ENCODE assay signal across 29 cellular contexts in genomic region chr1:216843426-216843825, GRCh38.
DNase-seq lines count a peak whose midpoint lies in the region; ATAC-seq, FAIRE-seq and TF ChIP-seq lines count a peak whose summit lies in the region.
"Had no signal": no experiment of that assay in that cellular context is flagged by ENCODE, and none has a peak within 500 bp of the region (broad histone marks: within the 10 kb centered on the region; RNA-seq: fewer than 3 reads in every experiment).

No MANE protein-coding gene starts in this region.

- H3K27me3 Mint-ChIP-seq in activated T-helper 1 cell treated with anti-CD3 and anti-CD28 coated beads, Interleukin-12 subunit alpha, Interleukin-12 subunit beta, Interleukin-2, Interleukin-4 antibody, amounts not matched to agents 30 ng/mL and 10 ng/mL and 1 ng/mL, durations not matched to agents 14 hours and 24 hours and 36 hours (ENCODE audit: insufficient read depth), result no peaks in the 10 kb centered on the region
- H3K27me3 Mint-ChIP-seq: CD4-positive, alpha-beta memory T cell; CD4-positive, CD25-positive, alpha-beta regulatory T cell; CD8-positive, alpha-beta memory T cell had no signal

- peak; percentile 86 for DNase-seq in D341Med (ENCODE audit: low spot score)
- DNase-seq in D721Med (ENCODE audit: insufficient read length, low spot score), result peak; percentile 40
- peak; percentile 74 for DNase-seq in NCI-H524 treated with DMSO at 0.1 percent for 48 hours (lab: John Stamatoyannopoulos, UW)
- DNase-seq in NCI-H82 treated with DMSO at 0.1 percent for 48 hours (lab: John Stamatoyannopoulos, UW; ENCODE audit: unreplicated experiment), result peak; percentile 96
- no peak for DNase-seq in HepG2 (ENCODE audit: low spot score)
- DNase-seq in activated T-helper 1 cell treated with anti-CD3 and anti-CD28 coated beads, Interleukin-12 subunit alpha, Interleukin-12 subunit beta, Interleukin-2, Interleukin-4 antibody, amounts not matched to agents 30 ng/mL and 10 ng/mL and 1 ng/mL, durations not matched to agents 14 hours and 24 hours and 36 hours (ENCODE audit: low spot score), result no peak
- DNase-seq: 8988T; ACHN; BE2C; C1 segment of cervical spinal cord; CD4-positive, alpha-beta memory T cell; CD4-positive, CD25-positive, alpha-beta regulatory T cell; CD8-positive, alpha-beta memory T cell; COR-L47; DMS 273 treated with DMSO at 0.1 percent for 48 hours; DMS153; DMS53; DMS79; DND-41; EL; GDM1 had no signal

- no peaks in the 10 kb centered on the region for H3K4me1 Mint-ChIP-seq in activated T-helper 1 cell treated with anti-CD3 and anti-CD28 coated beads, Interleukin-12 subunit alpha, Interleukin-12 subunit beta, Interleukin-2, Interleukin-4 antibody, amounts not matched to agents 30 ng/mL and 10 ng/mL and 1 ng/mL, durations not matched to agents 14 hours and 24 hours and 36 hours (ENCODE audit: low read depth)
- H3K4me1 Mint-ChIP-seq: CD14-positive monocyte; CD4-positive, alpha-beta memory T cell; CD4-positive, CD25-positive, alpha-beta regulatory T cell; CD8-positive, alpha-beta memory T cell had no signal

- peaks cover 4% of the 10 kb centered on the region for H3K9me3 Mint-ChIP-seq in activated T-helper 1 cell treated with anti-CD3 and anti-CD28 coated beads, Interleukin-12 subunit alpha, Interleukin-12 subunit beta, Interleukin-2, Interleukin-4 antibody, amounts not matched to agents 30 ng/mL and 10 ng/mL and 1 ng/mL, durations not matched to agents 14 hours and 24 hours and 36 hours

- intact Hi-C loops in HepG2 (cut with micrococcal nuclease; ENCODE audit: unreplicated experiment), result no loop called here
- intact Hi-C loops in activated T-helper 1 cell treated with anti-CD3 and anti-CD28 coated beads, Interleukin-12 subunit alpha, Interleukin-12 subunit beta, Interleukin-2, Interleukin-4 antibody, amounts not matched to agents 30 ng/mL and 10 ng/mL and 1 ng/mL, durations not matched to agents 14 hours and 24 hours and 36 hours (cut with micrococcal nuclease), result no loop called here

- in situ Hi-C loops in HepG2 (cut with HindIII; ENCODE audit: extremely low pct_ligation_motif_present, low pct_unique_long_range_greater_than_20kb), result no loop called here

- TF ChIP-seq EP300 in HepG2 (IDR thresholded peaks at IDR 0.05; ENCODE audit: low read depth in 2 of 2, low read length in 2 of 2) (no peak), HepG2 (CRISPR knock-in tag; IDR thresholded peaks at IDR 0.05; ENCODE audit: borderline replicate concordance) (no peak)

- H3K27ac ChIP-seq in HepG2 (ENCODE audit: extremely low read length, insufficient read depth, low read length), result no peak overlapping the region
- H3K27ac ChIP-seq: BLaER1 had no signal

- TF ChIP-seq RAD21 in HepG2 (CRISPR knock-in tag; IDR thresholded peaks at IDR 0.05), result no peak

- H3K4me3 Mint-ChIP-seq in activated T-helper 1 cell treated with anti-CD3 and anti-CD28 coated beads, Interleukin-12 subunit alpha, Interleukin-12 subunit beta, Interleukin-2, Interleukin-4 antibody, amounts not matched to agents 30 ng/mL and 10 ng/mL and 1 ng/mL, durations not matched to agents 14 hours and 24 hours and 36 hours, result no peak overlapping the region
- H3K4me3 Mint-ChIP-seq: CD14-positive monocyte; CD4-positive, alpha-beta memory T cell; CD4-positive, CD25-positive, alpha-beta regulatory T cell; CD8-positive, alpha-beta memory T cell had no signal

- H3K27me3 ChIP-seq in HepG2 (ENCODE audit: control insufficient read depth in 1 of 2, insufficient read depth in 2 of 2, low read length in 2 of 2), result no peaks in the 10 kb centered on the region
- H3K27me3 ChIP-seq: BE2C, BLaER1 had no signal

- no peak for ATAC-seq in HepG2
- ATAC-seq in GM19395 (IDR thresholded peaks at IDR 0.05; ENCODE audit: unreplicated experiment), result no peak
- no peak for ATAC-seq in HG03045 (IDR thresholded peaks at IDR 0.05; ENCODE audit: unreplicated experiment)
- ATAC-seq: GM12878 had no signal

- 71% methylated on average over 4 of the region's 4 CpGs for WGBS in HepG2 (ENCODE audit: low lambda C conversion rate)

- TF ChIP-seq CTCF in D721Med (IDR thresholded peaks at IDR 0.05; ENCODE audit: insufficient read depth, missing control alignments), result no peak
- no peak for TF ChIP-seq CTCF in HepG2 (CRISPR knock-in tag; IDR thresholded peaks at IDR 0.05)

- H3K27ac Mint-ChIP-seq in activated T-helper 1 cell treated with anti-CD3 and anti-CD28 coated beads, Interleukin-12 subunit alpha, Interleukin-12 subunit beta, Interleukin-2, Interleukin-4 antibody, amounts not matched to agents 30 ng/mL and 10 ng/mL and 1 ng/mL, durations not matched to agents 14 hours and 24 hours and 36 hours, result no peak overlapping the region
- H3K27ac Mint-ChIP-seq: CD14-positive monocyte; CD4-positive, alpha-beta memory T cell; CD4-positive, CD25-positive, alpha-beta regulatory T cell; CD8-positive, alpha-beta memory T cell had no signal

- H3K4me3 ChIP-seq in HepG2 (replicated peaks in 1 of 3; ENCODE audit: insufficient read depth in 1 of 3, low read depth in 2 of 3, low read length in 3 of 3), result no peak overlapping the region
- H3K4me3 ChIP-seq: BLaER1, GM12878 had no signal

- CTCF ChIA-PET in HepG2 (lab: Yijun Ruan, JAX; ENCODE audit: low intra/inter-chr PET ratio, low total read pairs), result no interaction called here

- H3K36me3 ChIP-seq in HepG2 (replicated peaks in 1 of 2; ENCODE audit: control insufficient read depth in 1 of 2, insufficient read depth in 2 of 2, low read length in 2 of 2), result no peaks in the 10 kb centered on the region
- H3K36me3 ChIP-seq: BE2C, BLaER1 had no signal

- no peaks in the 10 kb centered on the region for H3K79me2 ChIP-seq in HepG2 (ENCODE audit: insufficient read depth, low read length)

- H4K20me1 ChIP-seq in HepG2 (ENCODE audit: insufficient read depth, low read length), result no peaks in the 10 kb centered on the region
- H4K20me1 ChIP-seq: BLaER1 had no signal

- no peaks in the 10 kb centered on the region for H3K9me3 ChIP-seq in HepG2 (ENCODE audit: low read length)
- H3K9me3 ChIP-seq: BE2C, BLaER1 had no signal

- no peaks in the 10 kb centered on the region for H3K4me1 ChIP-seq in HepG2 (ENCODE audit: insufficient read depth, low read length)
- H3K4me1 ChIP-seq: BLaER1 had no signal

- H3K4me2 ChIP-seq in HepG2 (ENCODE audit: low read depth, low read length), result no peak overlapping the region
- H3K4me2 ChIP-seq: BLaER1 had no signal

- H2AFZ ChIP-seq in HepG2 (ENCODE audit: low read length), result no peak overlapping the region

- peak; percentile 100 for FAIRE-seq in D721Med (lab: Jason Lieb, UNC)
- no peak for FAIRE-seq in HepG2 (lab: Jason Lieb, UNC)
- FAIRE-seq: A204.1, GM12878, GM12892, GM18507 had no signal

- POLR2A ChIA-PET in HepG2 (lab: Yijun Ruan, JAX), result no interaction called here

- H3K9ac ChIP-seq in HepG2 (ENCODE audit: insufficient read depth, low read depth, low read length), result no peak overlapping the region
- H3K9ac ChIP-seq: BLaER1 had no signal

- no peaks in the 10 kb centered on the region for H3K36me3 Mint-ChIP-seq in activated T-helper 1 cell treated with anti-CD3 and anti-CD28 coated beads, Interleukin-12 subunit alpha, Interleukin-12 subunit beta, Interleukin-2, Interleukin-4 antibody, amounts not matched to agents 30 ng/mL and 10 ng/mL and 1 ng/mL, durations not matched to agents 14 hours and 24 hours and 36 hours (ENCODE audit: low read depth)
- H3K36me3 Mint-ChIP-seq: CD14-positive monocyte; CD4-positive, alpha-beta memory T cell; CD4-positive, CD25-positive, alpha-beta regulatory T cell; CD8-positive, alpha-beta memory T cell had no signal

- no peak for TF ChIP-seq POLR2A in HepG2 (IDR thresholded peaks at IDR 0.05; ENCODE audit: insufficient read depth in 1 of 2, low read depth in 2 of 2, low read length in 2 of 2)

- BruUV-seq in HepG2 (replicated peaks; lab: Mats Ljungman, UMichigan), result no TSS peak

TF ChIP-seq in HepG2, 621 proteins besides CTCF, POLR2A, EP300 and RAD21 (continues in another document):
- TF ChIP-seq BRF2 (CRISPR knock-in tag; IDR thresholded peaks at IDR 0.05) (no peak), ONECUT2 (CRISPR knock-in tag; IDR thresholded peaks at IDR 0.05) (no peak), BORCS8-MEF2B (CRISPR knock-in tag; IDR thresholded peaks at IDR 0.05) (no peak), GTF2F1 (IDR thresholded peaks at IDR 0.05; ENCODE audit: low read length) (no peak), DZIP1 (CRISPR knock-in tag; IDR thresholded peaks at IDR 0.05) (no peak), TRIM24 (CRISPR knock-in tag; IDR thresholded peaks at IDR 0.05) (no peak), EED (CRISPR knock-in tag; IDR thresholded peaks at IDR 0.05) (no peak), U2AF2 (IDR thresholded peaks at IDR 0.05; ENCODE audit: low read depth, low read length) (no peak), ZNF652 (CRISPR knock-in tag; IDR thresholded peaks at IDR 0.05; ENCODE audit: borderline replicate concordance, low read depth) (no peak), ZBTB38 (CRISPR knock-in tag; IDR thresholded peaks at IDR 0.05) (no peak)

Comparison
In these comparisons a context has a peak if more than half of its experiments do, and no peak if none do; other contexts are left out.
1. DNase-seq: peak in D341Med (single experiment), D721Med (single experiment), NCI-H524 treated with DMSO at 0.1 percent for 48 hours (single experiment) and NCI-H82 treated with DMSO at 0.1 percent for 48 hours (single experiment); none in HepG2 (single experiment) and activated T-helper 1 cell treated with anti-CD3 and anti-CD28 coated beads, Interleukin-12 subunit alpha, Interleukin-12 subunit beta, Interleukin-2, Interleukin-4 antibody, amounts not matched to agents 30 ng/mL and 10 ng/mL and 1 ng/mL, durations not matched to agents 14 hours and 24 hours and 36 hours (single experiment).